ENCODE assay signal across 18 cellular contexts in genomic region chr4:116073051-116073450, GRCh38.
"Had no signal": no experiment of that assay in that cellular context is flagged by ENCODE, and none has a peak within 500 bp of the region (broad histone marks: within the 10 kb centered on the region; RNA-seq: fewer than 3 reads in every experiment).

No MANE protein-coding gene starts in this region.

- H3K36me3 ChIP-seq: heart right ventricle, right atrium auricular region, sigmoid colon, stomach, thoracic aorta had no signal

- H3K9me3 ChIP-seq: right atrium auricular region, sigmoid colon, thoracic aorta had no signal

- ATAC-seq: effector memory CD8-positive, alpha-beta T cell; heart right ventricle; left lobe of liver; naive thymus-derived CD8-positive, alpha-beta T cell; stimulated activated naive B cell treated with anti-CD40 and anti-IgM and Interleukin-4, amounts not matched to agents 10 μg/mL and 1 μg/mL and 100 μg/mL, for 72 hours had no signal

- H3K4me3 ChIP-seq: heart right ventricle, right atrium auricular region, sigmoid colon, skin epidermis, stomach, thoracic aorta had no signal

- DNase-seq: effector memory CD8-positive, alpha-beta T cell; foreskin melanocyte; heart right ventricle; hypothalamus; kidney glomerular epithelial cell; mammary epithelial cell; naive thymus-derived CD8-positive, alpha-beta T cell; posterior cingulate gyrus; sigmoid colon; stimulated activated CD4-positive, alpha-beta T cell treated with anti-CD3 and anti-CD28 coated beads, Interleukin-2, amount 100 ng/mL, for 24 hours; stimulated activated CD4-positive, alpha-beta T cell treated with anti-CD3 and anti-CD28 coated beads, Interleukin-4, amount 100 ng/mL, for 4 hours; stimulated activated naive B cell treated with anti-CD40 and anti-IgM and Interleukin-4, amounts not matched to agents 10 μg/mL and 1 μg/mL and 100 μg/mL, for 72 hours; stomach; substantia nigra had no signal

- H3K4me1 ChIP-seq: heart right ventricle, right atrium auricular region, sigmoid colon, stomach had no signal

- H3K27me3 ChIP-seq: heart right ventricle, right atrium auricular region, sigmoid colon, stomach had no signal

- H3K27ac ChIP-seq: heart right ventricle, right atrium auricular region, sigmoid colon, skin epidermis, stomach, thoracic aorta had no signal
